4 cellular contexts compared by ENCODE assay signal in the genomic region with DNA sequence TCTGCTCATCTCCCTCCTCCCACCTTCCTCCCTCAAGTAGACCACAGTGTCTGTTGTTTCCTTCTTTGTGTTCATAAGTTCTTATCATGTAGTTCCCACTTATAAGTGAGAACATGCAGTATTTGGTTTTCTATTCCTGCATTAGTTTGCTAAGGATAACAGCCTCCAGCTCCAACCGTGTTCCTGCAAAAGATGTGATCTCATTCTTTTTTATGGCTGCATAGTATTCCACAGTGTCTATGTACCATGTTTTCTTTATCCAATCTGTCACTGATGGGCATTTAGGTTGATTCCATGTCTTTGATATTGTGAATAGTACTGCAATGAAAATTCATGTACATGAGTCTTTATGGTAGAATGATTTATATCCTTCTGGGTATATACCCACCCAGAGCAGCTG.
DNase-seq lines count a peak whose midpoint lies in the region; ATAC-seq, FAIRE-seq and TF ChIP-seq lines count a peak whose summit lies in the region.
"Not testable (repeated sequence)": the region's sequence is repeated elsewhere in the genome, so short reads cannot be mapped to it uniquely, and the experiment has no call there.

No MANE protein-coding gene starts in this region.

- not testable (repeated sequence) for H3K9me3 ChIP-seq in HEK293 (ENCODE audit: control insufficient read depth, insufficient read depth, low read depth, low read length); K562 (replicated peaks; ENCODE audit: control insufficient read depth, insufficient read depth, low read depth, low read length); iPS DF 6.9 (ENCODE audit: control insufficient read depth, insufficient read depth, low read length)

- TF ChIP-seq CTCF in HEK293 (tag by site-specific recombination; IDR thresholded peaks at IDR 0.05); K562 (IDR thresholded peaks at IDR 0.05 in 2 of 3, conservative IDR thresholded peaks at IDR 0.05 in 1 of 3; ENCODE audit: insufficient read depth in 2 of 3, low read depth in 1 of 3, low read length in 3 of 3): not testable (repeated sequence)

- H3K4me1 ChIP-seq in HEK293 (ENCODE audit: control insufficient read depth, insufficient read depth, low read length); K562 (replicated peaks in 1 of 2; ENCODE audit: control insufficient read depth in 2 of 2, insufficient read depth in 2 of 2, low read length in 2 of 2); iPS DF 6.9 (ENCODE audit: control insufficient read depth, insufficient read depth, low read length): not testable (repeated sequence)

- not testable (repeated sequence) for H3K4me2 ChIP-seq in K562 (ENCODE audit: insufficient read depth, low read length)

- H3K36me3 ChIP-seq in HEK293 (ENCODE audit: control insufficient read depth in 2 of 2, insufficient read depth in 1 of 2, low read length in 2 of 2); K562 (ENCODE audit: control insufficient read depth, insufficient read depth, low read length); iPS DF 6.9 (ENCODE audit: control insufficient read depth, insufficient read depth, low read length): not testable (repeated sequence)

- not testable (repeated sequence) for H2AFZ ChIP-seq in K562 (ENCODE audit: low read depth, low read length)

- not testable (repeated sequence) for H3K9me3 Mint-ChIP-seq in activated CD4-positive, alpha-beta T cell treated with anti-CD3 and anti-CD28 coated beads, Interleukin-2, amount 10 ng/mL, durations not matched to agents 24 days and 14 days

- H3K36me3 Mint-ChIP-seq in activated CD4-positive, alpha-beta T cell treated with anti-CD3 and anti-CD28 coated beads, Interleukin-2, amount 10 ng/mL, durations not matched to agents 24 days and 14 days (ENCODE audit: low read depth): not testable (repeated sequence)

- FAIRE-seq in K562 (lab: Jason Lieb, UNC): not testable (repeated sequence)

- not testable (repeated sequence) for TF ChIP-seq RAD21 in K562 (CRISPR knock-in tag; conservative IDR thresholded peaks at IDR 0.05 in 1 of 2, IDR thresholded peaks at IDR 0.05 in 1 of 2)

- H3K9me1 ChIP-seq in K562 (ENCODE audit: control insufficient read depth, insufficient read depth, low read length): not testable (repeated sequence)

- in situ Hi-C loops in K562 (cut with MboI): not testable (repeated sequence)

- not testable (repeated sequence) for H3K27ac ChIP-seq in HEK293 (ENCODE audit: extremely low read depth, low read depth, low read length); K562 (ENCODE audit: extremely low read depth, low read depth, low read length); iPS DF 6.9 (ENCODE audit: low read length)

- not testable (repeated sequence) for H3K4me3 Mint-ChIP-seq in activated CD4-positive, alpha-beta T cell treated with anti-CD3 and anti-CD28 coated beads, Interleukin-2, amount 10 ng/mL, durations not matched to agents 24 days and 14 days

- not testable (repeated sequence) for H3K27me3 ChIP-seq in K562 (ENCODE audit: control insufficient read depth in 2 of 2, insufficient read depth in 2 of 2, low read length in 2 of 2); iPS DF 6.9 (ENCODE audit: control insufficient read depth, insufficient read depth, low read length)

- intact Hi-C loops in activated CD4-positive, alpha-beta T cell treated with anti-CD3 and anti-CD28 coated beads, Interleukin-2, amount 10 ng/mL, durations not matched to agents 24 days and 14 days (cut with micrococcal nuclease); K562 (cut with micrococcal nuclease): not testable (repeated sequence)

- H3K27me3 Mint-ChIP-seq in activated CD4-positive, alpha-beta T cell treated with anti-CD3 and anti-CD28 coated beads, Interleukin-2, amount 10 ng/mL, durations not matched to agents 24 days and 14 days: not testable (repeated sequence)

- TF ChIP-seq EP300 in K562 (IDR thresholded peaks at IDR 0.05; ENCODE audit: low read length): not testable (repeated sequence)

- not testable (repeated sequence) for BruUV-seq in K562 (replicated peaks; lab: Mats Ljungman, UMichigan)

- H3K9ac ChIP-seq in K562 (ENCODE audit: insufficient read depth in 1 of 2, low read depth in 2 of 2, low read length in 2 of 2): not testable (repeated sequence)

- CTCF ChIA-PET in HEK293 (lab: Yijun Ruan, JAX): interaction anchor here (0.7 kb wide), 1 partner anchor 251 kb away, joined by 3 read pairs; no protein-coding TSS in a partner anchor
- CTCF ChIA-PET in K562 (lab: Yijun Ruan, JAX; ENCODE audit: low intra/inter-chr PET ratio): not testable (repeated sequence)

- H3K79me2 ChIP-seq in K562 (ENCODE audit: control insufficient read depth, insufficient read depth, low read length): not testable (repeated sequence)

- not testable (repeated sequence) for H3K27ac Mint-ChIP-seq in activated CD4-positive, alpha-beta T cell treated with anti-CD3 and anti-CD28 coated beads, Interleukin-2, amount 10 ng/mL, durations not matched to agents 24 days and 14 days

- H3K4me3 ChIP-seq in HEK293 (ENCODE audit: low read depth, low read length); K562: not testable (repeated sequence)
- peak overlapping the region; percentile 12; the same call in 1 of the 2 replicates for H3K4me3 ChIP-seq in iPS DF 6.9 (ENCODE audit: low read length)

- not testable (repeated sequence) for H4K20me1 ChIP-seq in K562 (replicated peaks; ENCODE audit: control insufficient read depth, insufficient read depth, low read length)

- DNase-seq in activated CD4-positive, alpha-beta T cell treated with anti-CD3 and anti-CD28 coated beads, Interleukin-2, amount 10 ng/mL, durations not matched to agents 24 days and 14 days: peak; percentile 8
- not testable (repeated sequence) for DNase-seq in K562 (ENCODE audit: extremely low read depth in 1 of 4, low spot score in 3 of 4); iPS DF 6.9 (ENCODE audit: low read depth, low spot score)

- WGBS in K562 (ENCODE audit: insufficient coverage, low coverage, missing lambda C conversion rate): 0% methylated on average over 1 of the region's 1 CpG
- no CpG with 5 or more reads among the region's 1 CpG for WGBS in iPS DF 6.9 (ENCODE audit: insufficient coverage, insufficient read length)

- ATAC-seq in K562: not testable (repeated sequence)

- not testable (repeated sequence) for H3K4me1 Mint-ChIP-seq in activated CD4-positive, alpha-beta T cell treated with anti-CD3 and anti-CD28 coated beads, Interleukin-2, amount 10 ng/mL, durations not matched to agents 24 days and 14 days

- POLR2A ChIA-PET in HEK293 (lab: Yijun Ruan, JAX) (interaction anchor here (0.6 kb wide), 1 partner anchor 1879 kb away, joined by 5 read pairs; no protein-coding TSS in a partner anchor), K562 (lab: Yijun Ruan, JAX) (interaction anchor here (1.0 kb wide), 1 partner anchor 10 kb away, joined by 4 read pairs; no protein-coding TSS in a partner anchor)

- TF ChIP-seq POLR2A in K562 (conservative IDR thresholded peaks at IDR 0.05): not testable (repeated sequence)

TF ChIP-seq in HEK293, 187 proteins besides CTCF, POLR2A, EP300 and RAD21:
- peak; percentile 84 for TF ChIP-seq ZNF146 (tag by site-specific recombination; IDR thresholded peaks at IDR 0.05)

TF ChIP-seq in K562, 482 proteins besides CTCF, POLR2A, EP300 and RAD21:
- TF ChIP-seq ZNF146 (CRISPR knock-in tag; IDR thresholded peaks at IDR 0.05; ENCODE audit: unreplicated experiment) (peak; percentile 84), RBM25 (IDR thresholded peaks at IDR 0.05; ENCODE audit: low read depth, low read length, severe bottlenecking) (peak; percentile 19)
